ENCODE assay signal across 25 cellular contexts in genomic region chr10:6912021-6912420, GRCh38.
"Had no signal": no experiment of that assay in that cellular context is flagged by ENCODE, and none has a peak within 500 bp of the region (broad histone marks: within the 10 kb centered on the region; RNA-seq: fewer than 3 reads in every experiment).

No MANE protein-coding gene starts in this region.

- H3K4me1 ChIP-seq: breast epithelium, pancreas, prostate gland, thyroid gland had no signal

- ATAC-seq: activated CD8-positive, alpha-beta memory T cell treated with anti-CD3 and anti-CD28 coated beads, Interleukin-2, amount 10 ng/mL, durations not matched to agents 7 days and 5 days; activated CD8-positive, alpha-beta T cell treated with anti-CD3 and anti-CD28 coated beads, Interleukin-2, amount 10 ng/mL, durations not matched to agents 7 days and 5 days; activated naive CD8-positive, alpha-beta T cell treated with anti-CD3 and anti-CD28 coated beads, Interleukin-2, amount 50 U/mL, for 24 hours; left cardiac atrium; naive thymus-derived CD8-positive, alpha-beta T cell had no signal

- H3K36me3 ChIP-seq: breast epithelium, esophagus squamous epithelium, pancreas, prostate gland, thyroid gland, upper lobe of left lung had no signal

- H3K27ac ChIP-seq: pancreas, prostate gland, thyroid gland, upper lobe of left lung had no signal

- H3K27me3 ChIP-seq: breast epithelium, pancreas, thyroid gland, upper lobe of left lung had no signal

- H3K4me3 ChIP-seq: breast epithelium, esophagus squamous epithelium, pancreas, prostate gland, smooth muscle cell, thyroid gland, upper lobe of left lung had no signal

- H3K9me3 ChIP-seq: breast epithelium, esophagus squamous epithelium, pancreas, prostate gland, thyroid gland, upper lobe of left lung had no signal

- FAIRE-seq: frontal cortex, pancreas had no signal

- DNase-seq: activated B cell treated with CpG ODN at 0.5 μM for 24 hours; activated CD4-positive, alpha-beta T cell treated with anti-CD3 and anti-CD28 coated beads, Interleukin-2, amount 50 U/mL, for 1 hour; activated CD8-positive, alpha-beta memory T cell treated with anti-CD3 and anti-CD28 coated beads, Interleukin-2, amount 10 ng/mL, durations not matched to agents 7 days and 5 days; activated CD8-positive, alpha-beta T cell treated with anti-CD3 and anti-CD28 coated beads, Interleukin-2, amount 10 ng/mL, durations not matched to agents 7 days and 5 days; activated gamma-delta T cell; activated naive CD4-positive, alpha-beta T cell treated with anti-CD3 and anti-CD28 coated beads, Interleukin-2, amount 50 U/mL, for 16 hours; activated naive CD8-positive, alpha-beta T cell treated with anti-CD3 and anti-CD28 coated beads, Interleukin-2, amount 50 U/mL, for 24 hours; amygdala; central memory CD4-positive, alpha-beta T cell; esophagus squamous epithelium; hippocampal formation; left cardiac atrium; naive thymus-derived CD8-positive, alpha-beta T cell; nucleus accumbens; pancreas; stimulated activated CD4-positive, alpha-beta T cell treated with anti-CD3 and anti-CD28 coated beads, Interleukin-1b, Interleukin-23, amount 100 ng/mL, for 48 hours; stimulated activated CD4-positive, alpha-beta T cell treated with anti-CD3 and anti-CD28 coated beads, Interleukin-4, amount 100 ng/mL, for 4 hours; stimulated activated CD8-positive, alpha-beta memory T cell treated with anti-CD3 and anti-CD28 coated beads, Interleukin-4, amount 100 ng/mL, for 48 hours; stimulated activated naive CD8-positive, alpha-beta T cell treated with anti-CD3 and anti-CD28 coated beads, Interleukin-15, amount 100 ng/mL, for 72 hours; thyroid gland; upper lobe of left lung had no signal
